ENCODE assay signal across 23 cellular contexts in the genomic region with DNA sequence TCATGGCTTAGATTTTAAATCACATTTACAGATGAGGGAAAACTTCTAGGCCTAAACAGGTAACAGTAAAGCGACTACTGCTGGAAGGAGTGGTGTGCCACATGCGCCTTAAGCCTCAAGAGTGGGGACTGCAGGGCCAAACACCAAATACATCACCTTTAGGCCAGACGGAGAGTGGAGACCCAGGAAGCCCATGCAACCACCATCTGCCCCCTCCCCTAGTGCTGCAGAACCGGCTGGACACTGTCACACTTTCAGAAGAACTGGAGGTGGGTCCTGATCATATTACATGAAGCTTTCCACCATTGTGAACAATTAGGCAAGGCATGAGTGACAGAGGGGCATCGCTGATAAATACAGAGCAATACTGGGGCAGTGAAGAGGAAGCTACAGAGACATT. TPM values are rescaled to one million over a fixed set of nuclear protein-coding genes. Genes with fewer than 3 reads are reported as not detected.
"Had no signal": no experiment of that assay in that cellular context is flagged by ENCODE, and none has a peak within 500 bp of the region (broad histone marks: within the 10 kb centered on the region; RNA-seq: fewer than 3 reads in every experiment).

No MANE protein-coding gene starts in this region.

- H3K4me2 ChIP-seq: neural progenitor cell, smooth muscle cell had no signal

- H3K9me3 ChIP-seq: heart right ventricle, lower lobe of right lung, thoracic aorta had no signal

- H2AFZ ChIP-seq: neural progenitor cell had no signal

- DNase-seq: activated B cell treated with CpG ODN at 0.5 μM for 24 hours; activated CD4-positive, alpha-beta T cell treated with anti-CD3 and anti-CD28 coated beads for 36 hours; activated CD4-positive, alpha-beta T cell treated with anti-CD3 and anti-CD28 coated beads, Interleukin-2, amount 50 U/mL, for 4 hours; activated CD8-positive, alpha-beta memory T cell treated with anti-CD3 and anti-CD28 coated beads for 24 hours; activated CD8-positive, alpha-beta memory T cell treated with anti-CD3 and anti-CD28 coated beads, Interleukin-2, amount 50 U/mL, for 4 hours; activated naive CD8-positive, alpha-beta T cell treated with anti-CD3 and anti-CD28 coated beads, Interleukin-2, amount 10 ng/mL, durations not matched to agents 7 days and 5 days; activated T-cell treated with anti-CD3 and anti-CD28 coated beads, Interleukin-2, amount 50 U/mL, for 24 hours; amygdala; cerebellar nuclear complex; heart right ventricle; lower lobe of right lung; naive thymus-derived CD4-positive, alpha-beta T cell; stimulated activated CD4-positive, alpha-beta T cell treated with anti-CD3 and anti-CD28 coated beads, Interleukin-4, amount 100 ng/mL, for 1 hour; stimulated activated naive CD4-positive, alpha-beta T cell treated with Interleukin-2 at 50 U/mL for 16 hours; T-cell had no signal

- H3K27ac ChIP-seq: coronary artery, epithelial cell of prostate, heart right ventricle, lower lobe of right lung, neural progenitor cell, thoracic aorta had no signal

- FAIRE-seq: keratinocyte had no signal

- H3K9ac ChIP-seq: neural progenitor cell had no signal

- H3K4me1 ChIP-seq: heart right ventricle, lower lobe of right lung had no signal

- H3K27me3 ChIP-seq: heart right ventricle, neural progenitor cell had no signal

- H3K4me3 ChIP-seq: coronary artery, heart right ventricle, lower lobe of right lung, neural progenitor cell, smooth muscle cell, thoracic aorta had no signal

- ATAC-seq: activated CD4-positive, alpha-beta T cell treated with anti-CD3 and anti-CD28 coated beads for 36 hours; activated T-helper 17 cell treated with anti-CD3 and anti-CD28 coated beads, Interleukin-2, amount 50 U/mL, for 72 hours; heart right ventricle; lower lobe of right lung; naive thymus-derived CD4-positive, alpha-beta T cell; sciatic nerve; T-cell had no signal

RNA-seq across cellular contexts. Expression of gene SLC25A18, which starts 28.9 kb away (rescaled TPM):
- total RNA-seq: activated CD4-positive, alpha-beta T cell treated with anti-CD3 and anti-CD28 coated beads for 36 hours; activated naive CD8-positive, alpha-beta T cell treated with anti-CD3 and anti-CD28 coated beads, Interleukin-2, amount 10 ng/mL, durations not matched to agents 7 days and 5 days; activated T-helper 17 cell treated with anti-CD3 and anti-CD28 coated beads, Interleukin-2, amount 50 U/mL, for 72 hours; naive thymus-derived CD4-positive, alpha-beta T cell; T-cell; thoracic aorta had no signal
